Comparison of ENCODE assay signal across 1 cellular context in the genomic region with DNA sequence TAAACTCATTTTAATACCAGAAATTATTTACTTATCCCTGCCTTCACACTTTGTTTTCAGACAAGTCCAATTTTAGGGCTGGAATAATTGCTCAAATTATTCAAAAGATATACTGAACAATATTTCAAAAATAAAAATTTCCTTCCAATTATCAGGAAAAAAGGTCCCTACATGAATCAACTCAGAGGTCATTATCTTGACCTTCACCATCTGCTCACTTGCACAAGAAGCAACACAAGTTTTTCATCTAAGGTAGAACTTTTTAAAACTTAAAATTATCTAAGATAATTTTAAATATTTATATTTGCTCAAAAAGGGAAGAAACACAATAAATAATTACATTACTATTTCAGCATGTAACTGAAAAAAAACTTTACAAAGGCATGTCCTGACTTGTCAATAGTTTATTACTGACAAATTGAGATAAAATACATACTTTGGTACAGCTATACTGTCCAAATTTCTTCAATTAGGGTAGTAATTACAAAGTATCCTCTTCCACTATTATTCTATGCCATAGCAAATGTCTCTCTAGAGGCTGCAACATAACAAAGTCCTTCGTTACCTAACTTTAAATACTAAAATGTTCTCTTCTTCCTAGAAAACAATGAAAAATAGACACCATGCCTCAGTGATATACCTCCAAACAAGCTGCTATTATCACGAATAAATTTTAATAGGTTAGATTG.
TF ChIP-seq lines count a peak whose summit lies in the region.

No MANE protein-coding gene starts in this region.

TF ChIP-seq in GM23338, 12 proteins besides CTCF, POLR2A, EP300 and RAD21 (continued from another document):
- TF ChIP-seq, protein P1, sequence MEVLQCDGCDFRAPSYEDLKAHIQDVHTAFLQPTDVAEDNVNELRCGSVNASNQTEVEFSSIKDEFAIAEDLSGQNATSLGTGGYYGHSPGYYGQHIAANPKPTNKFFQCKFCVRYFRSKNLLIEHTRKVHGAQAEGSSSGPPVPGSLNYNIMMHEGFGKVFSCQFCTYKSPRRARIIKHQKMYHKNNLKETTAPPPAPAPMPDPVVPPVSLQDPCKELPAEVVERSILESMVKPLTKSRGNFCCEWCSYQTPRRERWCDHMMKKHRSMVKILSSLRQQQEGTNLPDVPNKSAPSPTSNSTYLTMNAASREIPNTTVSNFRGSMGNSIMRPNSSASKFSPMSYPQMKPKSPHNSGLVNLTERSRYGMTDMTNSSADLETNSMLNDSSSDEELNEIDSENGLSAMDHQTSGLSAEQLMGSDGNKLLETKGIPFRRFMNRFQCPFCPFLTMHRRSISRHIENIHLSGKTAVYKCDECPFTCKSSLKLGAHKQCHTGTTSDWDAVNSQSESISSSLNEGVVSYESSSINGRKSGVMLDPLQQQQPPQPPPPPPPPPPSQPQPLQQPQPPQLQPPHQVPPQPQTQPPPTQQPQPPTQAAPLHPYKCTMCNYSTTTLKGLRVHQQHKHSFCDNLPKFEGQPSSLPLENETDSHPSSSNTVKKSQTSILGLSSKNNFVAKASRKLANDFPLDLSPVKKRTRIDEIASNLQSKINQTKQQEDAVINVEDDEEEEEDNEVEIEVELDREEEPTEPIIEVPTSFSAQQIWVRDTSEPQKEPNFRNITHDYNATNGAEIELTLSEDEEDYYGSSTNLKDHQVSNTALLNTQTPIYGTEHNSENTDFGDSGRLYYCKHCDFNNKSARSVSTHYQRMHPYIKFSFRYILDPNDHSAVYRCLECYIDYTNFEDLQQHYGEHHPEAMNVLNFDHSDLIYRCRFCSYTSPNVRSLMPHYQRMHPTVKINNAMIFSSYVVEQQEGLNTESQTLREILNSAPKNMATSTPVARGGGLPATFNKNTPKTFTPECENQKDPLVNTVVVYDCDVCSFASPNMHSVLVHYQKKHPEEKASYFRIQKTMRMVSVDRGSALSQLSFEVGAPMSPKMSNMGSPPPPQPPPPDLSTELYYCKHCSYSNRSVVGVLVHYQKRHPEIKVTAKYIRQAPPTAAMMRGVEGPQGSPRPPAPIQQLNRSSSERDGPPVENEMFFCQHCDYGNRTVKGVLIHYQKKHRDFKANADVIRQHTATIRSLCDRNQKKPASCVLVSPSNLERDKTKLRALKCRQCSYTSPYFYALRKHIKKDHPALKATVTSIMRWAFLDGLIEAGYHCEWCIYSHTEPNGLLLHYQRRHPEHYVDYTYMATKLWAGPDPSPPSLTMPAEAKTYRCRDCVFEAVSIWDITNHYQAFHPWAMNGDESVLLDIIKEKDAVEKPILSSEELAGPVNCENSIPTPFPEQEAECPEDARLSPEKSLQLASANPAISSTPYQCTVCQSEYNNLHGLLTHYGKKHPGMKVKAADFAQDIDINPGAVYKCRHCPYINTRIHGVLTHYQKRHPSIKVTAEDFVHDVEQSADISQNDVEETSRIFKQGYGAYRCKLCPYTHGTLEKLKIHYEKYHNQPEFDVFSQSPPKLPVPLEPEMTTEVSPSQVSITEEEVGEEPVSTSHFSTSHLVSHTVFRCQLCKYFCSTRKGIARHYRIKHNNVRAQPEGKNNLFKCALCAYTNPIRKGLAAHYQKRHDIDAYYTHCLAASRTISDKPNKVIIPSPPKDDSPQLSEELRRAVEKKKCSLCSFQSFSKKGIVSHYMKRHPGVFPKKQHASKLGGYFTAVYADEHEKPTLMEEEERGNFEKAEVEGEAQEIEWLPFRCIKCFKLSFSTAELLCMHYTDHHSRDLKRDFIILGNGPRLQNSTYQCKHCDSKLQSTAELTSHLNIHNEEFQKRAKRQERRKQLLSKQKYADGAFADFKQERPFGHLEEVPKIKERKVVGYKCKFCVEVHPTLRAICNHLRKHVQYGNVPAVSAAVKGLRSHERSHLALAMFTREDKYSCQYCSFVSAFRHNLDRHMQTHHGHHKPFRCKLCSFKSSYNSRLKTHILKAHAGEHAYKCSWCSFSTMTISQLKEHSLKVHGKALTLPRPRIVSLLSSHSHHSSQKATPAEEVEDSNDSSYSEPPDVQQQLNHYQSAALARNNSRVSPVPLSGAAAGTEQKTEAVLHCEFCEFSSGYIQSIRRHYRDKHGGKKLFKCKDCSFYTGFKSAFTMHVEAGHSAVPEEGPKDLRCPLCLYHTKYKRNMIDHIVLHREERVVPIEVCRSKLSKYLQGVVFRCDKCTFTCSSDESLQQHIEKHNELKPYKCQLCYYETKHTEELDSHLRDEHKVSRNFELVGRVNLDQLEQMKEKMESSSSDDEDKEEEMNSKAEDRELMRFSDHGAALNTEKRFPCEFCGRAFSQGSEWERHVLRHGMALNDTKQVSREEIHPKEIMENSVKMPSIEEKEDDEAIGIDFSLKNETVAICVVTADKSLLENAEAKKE (CRISPR knock-in tag; IDR thresholded peaks at IDR 0.05), result no peak
- TF ChIP-seq REST (IDR thresholded peaks at IDR 0.05; ENCODE audit: unreplicated experiment) (no peak), EZH2phosphoT487 (IDR thresholded peaks at IDR 0.05; ENCODE audit: unreplicated experiment) (no peak)
